In genomic region chr20:63417213-63418120, GRCh38 we compare ENCODE assay signal across 22 cellular contexts. TPM values are rescaled to one million over a fixed set of nuclear protein-coding genes. Genes with fewer than 3 reads are reported as not detected.
DNase-seq lines count a peak whose midpoint lies in the region; ATAC-seq and TF ChIP-seq lines count a peak whose summit lies in the region.
"Had no signal": no experiment of that assay in that cellular context is flagged by ENCODE, and none has a peak within 500 bp of the region (broad histone marks: within the 10 kb centered on the region; RNA-seq: fewer than 3 reads in every experiment).

No MANE protein-coding gene starts in this region.

- H3K36me3 ChIP-seq in neural progenitor cell (no peaks in the 10 kb centered on the region), hepatocyte (replicated peaks; ENCODE audit: insufficient read depth, low read depth) (no peaks in the 10 kb centered on the region)
- H3K36me3 ChIP-seq: BLaER1 treated with 17β-estradiol and CSF1 and Interleukin-3, amounts not matched to agents 10 nM and 100 nM; HAP-1; MG63 had no signal

- H3K9ac ChIP-seq in neural progenitor cell = no peak overlapping the region
- H3K9ac ChIP-seq: BLaER1 treated with 17β-estradiol and CSF1 and Interleukin-3, amounts not matched to agents 10 nM and 100 nM; SK-N-SH had no signal

- no peaks in the 10 kb centered on the region for H3K27me3 Mint-ChIP-seq in neural progenitor cell (ENCODE audit: insufficient read depth, low read depth)

- H3K4me3 ChIP-seq in neural progenitor cell = no peak overlapping the region
- no peak overlapping the region for H3K4me3 ChIP-seq in hepatocyte
- H3K4me3 ChIP-seq: BLaER1 treated with 17β-estradiol and CSF1 and Interleukin-3, amounts not matched to agents 10 nM and 100 nM; HAP-1; MG63 had no signal

- TF ChIP-seq CTCF in neural progenitor cell (IDR thresholded peaks at IDR 0.05) (no peak), hepatocyte (IDR thresholded peaks at IDR 0.05; ENCODE audit: poor library complexity) (no peak)

- H2AFZ ChIP-seq in neural progenitor cell (replicated peaks) = no peak overlapping the region
- no peak overlapping the region for H2AFZ ChIP-seq in hepatocyte

- H3K79me2 ChIP-seq in neural progenitor cell (ENCODE audit: low read depth) = no peaks in the 10 kb centered on the region
- no peaks in the 10 kb centered on the region for H3K79me2 ChIP-seq in hepatocyte

- no peaks in the 10 kb centered on the region for H4K20me1 ChIP-seq in neural progenitor cell (ENCODE audit: low read depth)
- no peaks in the 10 kb centered on the region for H4K20me1 ChIP-seq in hepatocyte (ENCODE audit: insufficient read depth, poor library complexity, severe bottlenecking)

- no peak overlapping the region for H3K27ac ChIP-seq in neural progenitor cell
- H3K27ac ChIP-seq in hepatocyte = no peak overlapping the region
- H3K27ac ChIP-seq: BLaER1 treated with 17β-estradiol and CSF1 and Interleukin-3, amounts not matched to agents 10 nM and 100 nM had no signal

- ATAC-seq in GM18909 (IDR thresholded peaks at IDR 0.05; ENCODE audit: poor library complexity, unreplicated experiment) = no peak

- peaks cover 4% of the 10 kb centered on the region for H3K36me3 Mint-ChIP-seq in neural progenitor cell
- H3K36me3 Mint-ChIP-seq: CD8-positive, alpha-beta memory T cell; IgD-negative memory B cell had no signal

- no peaks in the 10 kb centered on the region for H3K9me3 Mint-ChIP-seq in neural progenitor cell
- H3K9me3 Mint-ChIP-seq: CD8-positive, alpha-beta memory T cell had no signal

- H3K4me3 Mint-ChIP-seq in neural progenitor cell = no peak overlapping the region
- H3K4me3 Mint-ChIP-seq: CD8-positive, alpha-beta memory T cell; IgD-negative memory B cell had no signal

- H3K27me3 ChIP-seq in neural progenitor cell (no peaks in the 10 kb centered on the region), hepatocyte (no peaks in the 10 kb centered on the region)

- DNase-seq in G401 (ENCODE audit: low spot score) = peak; percentile 54
- DNase-seq in NCI-H82 (lab: John Stamatoyannopoulos, UW) = peak; percentile 49
- peak; percentile 57 for DNase-seq in cerebellum (ENCODE audit: low spot score)
- peak; percentile 29 for DNase-seq in neural progenitor cell (ENCODE audit: low spot score)
- no peak for DNase-seq in mucosa of gallbladder (ENCODE audit: low spot score)
- DNase-seq in hepatocyte (ENCODE audit: low spot score) = no peak
- DNase-seq: CD8-positive, alpha-beta memory T cell; DMS79 treated with DMSO at 0.1 percent for 48 hours; Karpas-422; MG63; NCI-H1092; NCI-H1436 treated with DMSO at 0.1 percent for 48 hours; NCI-H2081; NCI-H446 treated with DMSO at 0.1 percent for 48 hours; NK-92 treated with Interleukin-12 subunit alpha and Interleukin-12 subunit beta, amount 100 ng/mL, for 24 hours; SHP77 treated with DMSO at 0.1 percent for 48 hours had no signal

- no peaks in the 10 kb centered on the region for H3K9me3 ChIP-seq in neural progenitor cell (ENCODE audit: low read depth)
- no peaks in the 10 kb centered on the region for H3K9me3 ChIP-seq in hepatocyte (ENCODE audit: low read depth)
- H3K9me3 ChIP-seq: BLaER1 treated with 17β-estradiol and CSF1 and Interleukin-3, amounts not matched to agents 10 nM and 100 nM; HAP-1; MG63; SK-N-SH had no signal

- H3K4me1 ChIP-seq in neural progenitor cell (peaks cover 5% of the 10 kb centered on the region), hepatocyte (ENCODE audit: insufficient read depth) (no peaks in the 10 kb centered on the region)
- H3K4me1 ChIP-seq: HAP-1 had no signal

- H3K27ac Mint-ChIP-seq in neural progenitor cell = peak overlapping the region; percentile 74
- H3K27ac Mint-ChIP-seq: CD8-positive, alpha-beta memory T cell; IgD-negative memory B cell had no signal

- H3K9me2 ChIP-seq in hepatocyte (replicated peaks; ENCODE audit: insufficient read depth) = no peaks in the 10 kb centered on the region
- H3K9me2 ChIP-seq: SK-N-SH had no signal

- in situ Hi-C loops in G401 (cut with HindIII; ENCODE audit: low sequenced_read_pairs) = no loop called here

- 86% methylated on average over 40 of the region's 46 CpGs for WGBS in hepatocyte (ENCODE audit: low lambda C conversion rate, missing lambda C conversion rate)

- no peaks in the 10 kb centered on the region for H3F3A ChIP-seq in neural progenitor cell (ENCODE audit: low read depth)

- no peak overlapping the region for H3K4me2 ChIP-seq in neural progenitor cell
- H3K4me2 ChIP-seq in hepatocyte = no peak overlapping the region
- H3K4me2 ChIP-seq: SK-N-SH had no signal

- peaks cover 13% of the 10 kb centered on the region for H3K4me1 Mint-ChIP-seq in neural progenitor cell
- H3K4me1 Mint-ChIP-seq: CD8-positive, alpha-beta memory T cell; IgD-negative memory B cell had no signal

RNA-seq across cellular contexts. Expression of gene KCNQ2, which starts 55.0 kb away (rescaled TPM):
- 133 and 160 TPM in 2 replicates for total RNA-seq in G401 (2014; rRNA removed; shearing (Covaris generic))
- total RNA-seq in cerebellum = 116 TPM
- total RNA-seq in neural progenitor cell (ENCODE audit: low replicate concordance) = 39.5 and 106 TPM in 2 replicates
- total RNA-seq in mucosa of gallbladder = 0.46 TPM
- 2.9 and 3.5 TPM in 2 replicates for total RNA-seq in hepatocyte
- polyA plus RNA-seq in hepatocyte = 4.3 and 5.4 TPM in 2 replicates
- total RNA-seq: CD8-positive, alpha-beta memory T cell; OCI-LY7 had no signal
- polyA plus RNA-seq: CD8-positive, alpha-beta memory T cell had no signal

RNA-seq across cellular contexts. Expression of gene CHRNA4, which starts 56.3 kb away (rescaled TPM):
- 0.37 and 1.4 TPM in 2 replicates for total RNA-seq in G401 (2014; rRNA removed; shearing (Covaris generic))
- total RNA-seq in cerebellum (7.0 TPM), neural progenitor cell (ENCODE audit: low replicate concordance) (0.68 TPM in 1 of 2 replicates, not detected in the other), mucosa of gallbladder (not detected), hepatocyte (0.12 TPM in 1 of 2 replicates, not detected in the other)
- 0.25 TPM in 1 of 2 replicates, not detected in the other for polyA plus RNA-seq in hepatocyte
- total RNA-seq: CD8-positive, alpha-beta memory T cell; OCI-LY7 had no signal
- polyA plus RNA-seq: CD8-positive, alpha-beta memory T cell; IgD-negative memory B cell; SK-N-SH had no signal

Comparison
In these comparisons a context has a peak if more than half of its experiments do, and no peak if none do; other contexts are left out.
1. DNase-seq: peak in G401 (single experiment), NCI-H82 (single experiment), cerebellum (single experiment) and neural progenitor cell (single experiment); none in mucosa of gallbladder (single experiment) and hepatocyte (single experiment).